Comparison of ENCODE assay signal across 15 cellular contexts in genomic region chr7:116616555-116617059, GRCh38. TPM values are rescaled to one million over a fixed set of nuclear protein-coding genes. Genes with fewer than 3 reads are reported as not detected.
DNase-seq lines count a peak whose midpoint lies in the region; ATAC-seq, FAIRE-seq and TF ChIP-seq lines count a peak whose summit lies in the region.
"Had no signal": no experiment of that assay in that cellular context is flagged by ENCODE, and none has a peak within 500 bp of the region (broad histone marks: within the 10 kb centered on the region; RNA-seq: fewer than 3 reads in every experiment).

No MANE protein-coding gene starts in this region.

- intact Hi-C loops in K562 (cut with micrococcal nuclease) = no loop called here

- CTCF ChIA-PET in K562 (lab: Yijun Ruan, JAX; ENCODE audit: low intra/inter-chr PET ratio) = no interaction called here

- H2AFZ ChIP-seq in K562 (ENCODE audit: low read depth, low read length) (no peak overlapping the region), keratinocyte (ENCODE audit: control insufficient read depth, low read length) (no peak overlapping the region)

- H3K4me2 ChIP-seq in K562 (ENCODE audit: insufficient read depth, low read length) = no peak overlapping the region
- peak overlapping the region; percentile 19 for H3K4me2 ChIP-seq in keratinocyte (ENCODE audit: control insufficient read depth, extremely low read depth, insufficient read depth, low read depth, low read length)

- ATAC-seq in K562 (no peak), HG02678 (IDR thresholded peaks at IDR 0.05; ENCODE audit: unreplicated experiment) (no peak)
- ATAC-seq: activated T-cell treated with anti-CD3 and anti-CD28 coated beads, Interleukin-2, amount 50 U/mL, for 72 hours; T-cell had no signal

- no TSS peak for BruUV-seq in K562 (replicated peaks; lab: Mats Ljungman, UMichigan)

- H3K9me3 ChIP-seq in K562 (replicated peaks; ENCODE audit: control insufficient read depth, insufficient read depth, low read depth, low read length) (no peaks in the 10 kb centered on the region), keratinocyte (ENCODE audit: control insufficient read depth, low read depth, low read length) (no peaks in the 10 kb centered on the region)

- H3K9me1 ChIP-seq in K562 (ENCODE audit: control insufficient read depth, insufficient read depth, low read length) = no peaks in the 10 kb centered on the region
- H3K9me1 ChIP-seq in keratinocyte (ENCODE audit: control insufficient read depth, extremely low read depth, insufficient read depth, low read length) = no peaks in the 10 kb centered on the region

- no peak for TF ChIP-seq EP300 in K562 (IDR thresholded peaks at IDR 0.05; ENCODE audit: low read length)

- no peaks in the 10 kb centered on the region for H4K20me1 ChIP-seq in K562 (replicated peaks; ENCODE audit: control insufficient read depth, insufficient read depth, low read length)
- no peaks in the 10 kb centered on the region for H4K20me1 ChIP-seq in keratinocyte (ENCODE audit: control insufficient read depth, extremely low read depth, insufficient read depth, low read length)

- H3K27ac ChIP-seq in K562 (ENCODE audit: extremely low read depth, low read depth, low read length) (no peak overlapping the region), keratinocyte (ENCODE audit: control insufficient read depth, insufficient read depth, low read length) (no peak overlapping the region)

- POLR2A ChIA-PET in K562 (lab: Yijun Ruan, JAX) = no interaction called here

- FAIRE-seq in K562 (lab: Jason Lieb, UNC) (no peak), keratinocyte (lab: Jason Lieb, UNC) (peak; percentile 87)
- FAIRE-seq: D721Med, frontal cortex had no signal

- no peak for TF ChIP-seq RAD21 in K562 (CRISPR knock-in tag; conservative IDR thresholded peaks at IDR 0.05 in 1 of 2, IDR thresholded peaks at IDR 0.05 in 1 of 2)

- DNase-seq in Daoy (ENCODE audit: low read depth) (peak; percentile 69), LoVo (ENCODE audit: low spot score) (peak; percentile 32), K562 (ENCODE audit: extremely low read depth in 1 of 4, low spot score in 3 of 4) (no peak), keratinocyte (ENCODE audit: low read depth, low spot score) (peak; percentile 26), NCI-H446 treated with DMSO at 0.1 percent for 48 hours (lab: John Stamatoyannopoulos, UW) (no peak), mucosa of gallbladder (ENCODE audit: low spot score) (no peak), SKM-1 (lab: John Stamatoyannopoulos, UW; ENCODE audit: unreplicated experiment) (no peak)
- DNase-seq: activated CD4-positive, alpha-beta T cell treated with anti-CD3 and anti-CD28 coated beads for 48 hours; activated T-cell treated with anti-CD3 and anti-CD28 coated beads, Interleukin-2, amount 50 U/mL, for 72 hours; Kasumi-1; NCI-H2029; T-cell had no signal

- H3K4me1 ChIP-seq in K562 (replicated peaks in 1 of 2; ENCODE audit: control insufficient read depth in 2 of 2, insufficient read depth in 2 of 2, low read length in 2 of 2) (no peaks in the 10 kb centered on the region), keratinocyte (ENCODE audit: control insufficient read depth, extremely low read depth, insufficient read depth, low read length) (peaks cover 8% of the 10 kb centered on the region)

- WGBS in K562 (ENCODE audit: insufficient coverage, low coverage, missing lambda C conversion rate) = 4% methylated on average over 2 of the region's 2 CpGs

- no peak for TF ChIP-seq POLR2A in K562 (conservative IDR thresholded peaks at IDR 0.05)

- TF ChIP-seq CTCF in K562 (IDR thresholded peaks at IDR 0.05 in 2 of 3, conservative IDR thresholded peaks at IDR 0.05 in 1 of 3; ENCODE audit: insufficient read depth in 2 of 3, low read depth in 1 of 3, low read length in 3 of 3) (no peak), keratinocyte (optimal IDR thresholded peaks at IDR 0.05 in 1 of 3, IDR thresholded peaks at IDR 0.05 in 1 of 3, conservative IDR thresholded peaks at IDR 0.05 in 1 of 3; ENCODE audit: extremely low read depth in 1 of 3, insufficient read depth in 2 of 3, low read length in 3 of 3) (no peak)

- H3K79me2 ChIP-seq in K562 (ENCODE audit: control insufficient read depth, insufficient read depth, low read length) (no peaks in the 10 kb centered on the region), keratinocyte (ENCODE audit: control insufficient read depth, insufficient read depth, low read length) (no peaks in the 10 kb centered on the region)

- in situ Hi-C loops in K562 (cut with MboI) = no loop called here

- H3K27me3 ChIP-seq in K562 (ENCODE audit: control insufficient read depth in 2 of 2, insufficient read depth in 2 of 2, low read length in 2 of 2) (peaks cover 2 to 11% of the 10 kb centered on the region in 2 experiments; a peak in 2 of 5 replicates), keratinocyte (ENCODE audit: control insufficient read depth, extremely low read depth, insufficient read depth, low read length) (no peaks in the 10 kb centered on the region)

- dilution Hi-C loops in keratinocyte (cut with MboI; ENCODE audit: extremely low pct_ligation_motif_present, low sequenced_read_pairs) = no loop called here

- H3K9ac ChIP-seq in K562 (ENCODE audit: insufficient read depth in 1 of 2, low read depth in 2 of 2, low read length in 2 of 2) = no peak overlapping the region
- H3K9ac ChIP-seq in keratinocyte (ENCODE audit: control insufficient read depth, extremely low read depth, insufficient read depth, low read length) = no peak overlapping the region

- H3K36me3 ChIP-seq in K562 (ENCODE audit: control insufficient read depth, insufficient read depth, low read length) (no peaks in the 10 kb centered on the region), keratinocyte (ENCODE audit: control insufficient read depth in 2 of 2, extremely low read depth in 1 of 2, insufficient read depth in 2 of 2, low read length in 2 of 2) (no peaks in the 10 kb centered on the region)

- H3K4me3 ChIP-seq in K562 = no peak overlapping the region
- H3K4me3 ChIP-seq in keratinocyte (ENCODE audit: control insufficient read depth in 2 of 3, extremely low read depth in 1 of 3, insufficient read depth in 2 of 3, low read depth in 1 of 3, low read length in 3 of 3) = no peak overlapping the region

TF ChIP-seq in K562, 482 proteins besides CTCF, POLR2A, EP300 and RAD21:
- TF ChIP-seq FOSL1 (tag; conservative IDR thresholded peaks at IDR 0.05) (peak; percentile 43; the same call in 1 of the 2 replicates), ZKSCAN1 (IDR thresholded peaks at IDR 0.05; ENCODE audit: low read depth, low read length) (no peak)

RNA-seq across cellular contexts. Expression of gene MET, which starts 55.4 kb away (rescaled TPM):
- 191 and 209 TPM in 2 replicates for total RNA-seq in Daoy (2014; rRNA removed; shearing (Covaris generic))
- total RNA-seq in K562 (2011; cell fraction: chromatin; rRNA removed; ENCODE audit: low replicate concordance) = 0.97 and 1.1 TPM in 2 replicates
- total RNA-seq in K562 (2011; cell fraction: nucleolus; rRNA removed) = 0.66 and 0.83 TPM in 2 replicates
- 1.3 and 1.9 TPM in 2 replicates for total RNA-seq in K562 (2011; cell fraction: nucleoplasm; rRNA removed)
- 0.86 and 1.5 TPM in 2 replicates for total RNA-seq in K562 (2014; rRNA removed)
- 0.70 and 0.84 TPM in 2 replicates for total RNA-seq in K562 (2014; rRNA removed; fragmentation: Illumina TruSeq; extraction: Trizol)
- total RNA-seq in K562 (2015; rRNA removed; fragmentation: Illumina TruSeq; extraction: Trizol) = 0.83 and 1.1 TPM in 2 replicates
- 0.65 and 1.2 TPM in 2 replicates for total RNA-seq in K562 (2021)
- polyA plus RNA-seq in K562 (2011; rRNA removed) = 0.22 and 2.4 TPM in 2 replicates
- polyA plus RNA-seq in K562 (2011; cell fraction: cytosol; rRNA removed) = 0.21 and 0.69 TPM in 2 replicates
- polyA plus RNA-seq in K562 (2011; cell fraction: nucleus; rRNA removed) = 0.48 and 0.97 TPM in 2 replicates
- 1.5 and 2.0 TPM in 2 replicates for polyA plus RNA-seq in K562 (2012)
- polyA plus RNA-seq in K562 (2014; fragmentation: Illumina TruSeq; extraction: Trizol) = 1.1 and 1.3 TPM in 2 replicates
- polyA plus RNA-seq in K562 (2014; fragmentation: Nextera tagmentation; extraction: Ambion mirVana) = 1 to 10 TPM; 1.3 to 1.5 TPM
- 0.47 and 0.90 TPM in 2 replicates for polyA plus RNA-seq in K562 (2014; rRNA removed)
- 0.90 and 2.0 TPM in 2 replicates for polyA minus RNA-seq in K562 (2011; rRNA and poly(A)+ RNA removed)
- 1.0 and 1.3 TPM in 2 replicates for polyA minus RNA-seq in K562 (2011; cell fraction: cytosol; rRNA and poly(A)+ RNA removed)
- 1.3 and 2.2 TPM in 2 replicates for polyA minus RNA-seq in K562 (2011; cell fraction: nucleus; rRNA and poly(A)+ RNA removed)
- polyA plus RNA-seq in keratinocyte = 99.8 to 119 TPM (median 117 TPM) in 3 replicates
- polyA plus RNA-seq in keratinocyte (2011; ENCODE audit: low read depth) = 34.1 TPM
- polyA plus RNA-seq in keratinocyte (2011; cell fraction: cytosol; rRNA removed) = 24.7 and 50.5 TPM in 2 replicates
- 132 and 150 TPM in 2 replicates for polyA plus RNA-seq in keratinocyte (2011; cell fraction: nucleus; rRNA removed)
- polyA plus RNA-seq in keratinocyte (2012; ENCODE audit: low replicate concordance) = 32.0 and 81.0 TPM in 2 replicates
- 224 to 424 TPM (median 361 TPM) in 3 replicates for polyA minus RNA-seq in keratinocyte
- polyA minus RNA-seq in keratinocyte (2011; cell fraction: cytosol; rRNA and poly(A)+ RNA removed) = 122 TPM
- 390 and 658 TPM in 2 replicates for polyA minus RNA-seq in keratinocyte (2011; cell fraction: nucleus; rRNA and poly(A)+ RNA removed)
- total RNA-seq in mucosa of gallbladder = 59.4 TPM

Comparison
In these comparisons a context has a peak if more than half of its experiments do, and no peak if none do; other contexts are left out.
1. DNase-seq: peak in Daoy (single experiment), LoVo (single experiment) and keratinocyte (single experiment); none in K562 (0 of 4), NCI-H446 treated with DMSO at 0.1 percent for 48 hours (single experiment), mucosa of gallbladder (single experiment) and SKM-1 (single experiment).
2. RNA of gene MET, which starts 55.4 kb away (total RNA-seq): 191 to 209 TPM in Daoy and 59.4 TPM in mucosa of gallbladder (single experiment); 0.65 to 1.9 TPM in K562; every median in the first group is over 10 times any median in the second.